Comparison of ENCODE assay signal across 17 cellular contexts in the genomic region with DNA sequence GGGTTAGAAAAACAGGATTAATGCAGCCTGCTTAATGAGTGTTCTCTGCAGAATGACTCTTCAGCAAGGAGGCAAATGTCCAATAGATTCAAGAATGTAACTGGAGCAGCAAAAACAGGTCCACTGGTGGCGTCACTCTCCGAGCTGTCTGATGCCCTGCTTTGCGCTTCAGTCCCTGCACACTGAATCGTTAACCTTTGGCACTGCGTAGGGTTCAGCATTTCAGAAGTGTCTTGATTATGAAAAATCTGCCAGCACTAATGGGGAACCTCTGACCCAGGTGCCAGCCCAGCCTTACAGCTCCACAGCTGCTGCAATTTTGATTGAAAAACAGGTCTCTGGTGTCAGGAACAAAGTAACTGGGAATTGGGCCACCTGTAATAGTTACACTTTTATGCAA.
DNase-seq lines count a peak whose midpoint lies in the region; TF ChIP-seq lines count a peak whose summit lies in the region.
"Had no signal": no experiment of that assay in that cellular context is flagged by ENCODE, and none has a peak within 500 bp of the region (broad histone marks: within the 10 kb centered on the region; RNA-seq: fewer than 3 reads in every experiment).

No MANE protein-coding gene starts in this region.

- no peak for TF ChIP-seq CTCF in esophagus muscularis mucosa (IDR thresholded peaks at IDR 0.05)

- 67% methylated on average over 5 of the region's 5 CpGs for WGBS in esophagus muscularis mucosa

- H3K27ac ChIP-seq in esophagus muscularis mucosa (replicated peaks in 1 of 4), result no peak overlapping the region
- H3K27ac ChIP-seq: 22Rv1, HL-60, PC-9 had no signal

- no peak overlapping the region for H3K4me3 ChIP-seq in esophagus muscularis mucosa
- H3K4me3 ChIP-seq: PC-9 had no signal

- no peaks in the 10 kb centered on the region for H3K27me3 ChIP-seq in esophagus muscularis mucosa

- no peak for TF ChIP-seq POLR2A in esophagus muscularis mucosa (IDR thresholded peaks at IDR 0.05; ENCODE audit: low read depth)

- H3K9me3 ChIP-seq in esophagus muscularis mucosa, result no peaks in the 10 kb centered on the region

- no peaks in the 10 kb centered on the region for H3K4me1 ChIP-seq in esophagus muscularis mucosa
- H3K4me1 ChIP-seq: Caco-2 had no signal

- DNase-seq in DMS 273 (lab: John Stamatoyannopoulos, UW; ENCODE audit: unreplicated experiment), result peak; percentile 7
- no peak for DNase-seq in DMS 273 treated with DMSO at 0.1 percent for 48 hours (lab: John Stamatoyannopoulos, UW)
- DNase-seq in NCI-H748 treated with DMSO at 0.1 percent for 48 hours (lab: John Stamatoyannopoulos, UW), result peak; percentile 67
- DNase-seq in esophagus muscularis mucosa (ENCODE audit: extremely low spot score), result peak; percentile 55
- peak; percentile 68 for DNase-seq in retina
- no peak for DNase-seq in head of caudate nucleus
- no peak for DNase-seq in epidermal melanocyte (ENCODE audit: insufficient read length, low spot score)
- no peak for DNase-seq in activated gamma-delta T cell treated with Interleukin-2 at 50 U/mL for 16 hours
- DNase-seq: Caco-2; CD4-positive, CD25-positive, alpha-beta regulatory T cell; H7; NCI-H1436 treated with DMSO at 0.1 percent for 48 hours; NCI-H2029 treated with DMSO at 0.1 percent for 48 hours; NCI-H524 treated with DMSO at 0.1 percent for 48 hours; PC-9 had no signal

- no peaks in the 10 kb centered on the region for H3K36me3 ChIP-seq in esophagus muscularis mucosa

- TF ChIP-seq EP300 in esophagus muscularis mucosa (IDR thresholded peaks at IDR 0.05), result no peak

- intact Hi-C loops in esophagus muscularis mucosa (cut with DNase I) (no loop called here), head of caudate nucleus (cut with DNase I) (no loop called here)

Comparison
In these comparisons a context has a peak if more than half of its experiments do, and no peak if none do; other contexts are left out.
1. DNase-seq: peak in DMS 273 (single experiment), NCI-H748 treated with DMSO at 0.1 percent for 48 hours (single experiment), esophagus muscularis mucosa (single experiment) and retina (single experiment); none in DMS 273 treated with DMSO at 0.1 percent for 48 hours (single experiment), head of caudate nucleus (0 of 42), epidermal melanocyte (single experiment) and activated gamma-delta T cell treated with Interleukin-2 at 50 U/mL for 16 hours (single experiment).